In the genomic region with DNA sequence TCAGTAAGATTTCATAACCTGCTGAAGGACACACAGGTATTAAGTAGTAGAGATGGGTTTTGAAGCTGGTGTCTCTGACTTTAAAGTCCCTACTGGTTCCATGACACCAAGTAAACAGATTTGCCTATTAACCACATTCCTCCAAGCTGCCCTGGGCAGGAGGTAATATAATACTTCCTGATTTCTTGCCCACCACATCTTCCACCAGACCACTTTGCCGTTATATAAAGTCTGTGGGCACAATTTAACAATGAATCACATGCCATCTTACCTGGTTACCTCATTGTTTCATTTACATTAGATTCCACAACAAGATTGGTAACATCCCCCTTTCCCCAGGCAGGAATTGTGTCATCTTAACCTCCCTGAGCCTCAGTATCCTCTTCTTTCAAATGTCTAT, we compare ENCODE assay signal across 15 cellular contexts. TPM values are rescaled to one million over a fixed set of nuclear protein-coding genes. Genes with fewer than 3 reads are reported as not detected.
A peak's percentile ranks its signal among the peaks of the same experiment; 100 is the strongest.
DNase-seq lines count a peak whose midpoint lies in the region; ATAC-seq and TF ChIP-seq lines count a peak whose summit lies in the region.
"Had no signal": no experiment of that assay in that cellular context is flagged by ENCODE, and none has a peak within 500 bp of the region (broad histone marks: within the 10 kb centered on the region; RNA-seq: fewer than 3 reads in every experiment).

No MANE protein-coding gene starts in this region.

- H3K36me3 ChIP-seq in OCI-LY3 (replicated peaks; ENCODE audit: low read depth, low read length): no peaks in the 10 kb centered on the region
- no peaks in the 10 kb centered on the region for H3K36me3 ChIP-seq in parathyroid adenoma (ENCODE audit: control insufficient read depth, insufficient read depth, low read length)
- H3K36me3 ChIP-seq: colonic mucosa, prostate gland had no signal

- H3K4me1 ChIP-seq in OCI-LY3 (ENCODE audit: low read length) (peaks cover 13% of the 10 kb centered on the region), parathyroid adenoma (peaks cover 8% of the 10 kb centered on the region)
- H3K4me1 ChIP-seq: prostate gland had no signal

- H3K4me3 ChIP-seq in OCI-LY3 (ENCODE audit: low read length): peak overlapping the region; percentile 88; the same call in 1 of the 2 replicates
- peak overlapping the region; percentile 75 for H3K4me3 ChIP-seq in parathyroid adenoma (ENCODE audit: low read depth, low read length)

- H3K9me3 Mint-ChIP-seq in activated T-cell treated with anti-CD3 and anti-CD28 coated beads, Interleukin-2, amount 50 U/mL, for 24 hours: no peaks in the 10 kb centered on the region
- H3K9me3 Mint-ChIP-seq in HFFc6: no peaks in the 10 kb centered on the region
- H3K9me3 Mint-ChIP-seq: activated T-cell treated with anti-CD3 and anti-CD28 coated beads, Interleukin-2, amount 50 U/mL, for 4 hours had no signal

- ATAC-seq in left lobe of liver: no peak

- no peaks in the 10 kb centered on the region for H3K79me2 ChIP-seq in OCI-LY3 (ENCODE audit: low read length)
- no peaks in the 10 kb centered on the region for H3K79me2 ChIP-seq in parathyroid adenoma

- H3K4me3 Mint-ChIP-seq in activated T-cell treated with anti-CD3 and anti-CD28 coated beads, Interleukin-2, amount 50 U/mL, for 24 hours: no peak overlapping the region
- H3K4me3 Mint-ChIP-seq in HFFc6: no peak overlapping the region
- H3K4me3 Mint-ChIP-seq: activated T-cell treated with anti-CD3 and anti-CD28 coated beads, Interleukin-2, amount 50 U/mL, for 4 hours had no signal

- H3K27me3 ChIP-seq in OCI-LY3 (ENCODE audit: low read depth, low read length) (no peaks in the 10 kb centered on the region), parathyroid adenoma (ENCODE audit: control insufficient read depth, insufficient read depth, low read length) (no peaks in the 10 kb centered on the region)
- H3K27me3 ChIP-seq: colonic mucosa had no signal

- peak overlapping the region; percentile 55 for H3K27ac Mint-ChIP-seq in activated T-cell treated with anti-CD3 and anti-CD28 coated beads, Interleukin-2, amount 50 U/mL, for 24 hours
- H3K27ac Mint-ChIP-seq in HFFc6: no peak overlapping the region

- TF ChIP-seq CTCF in OCI-LY3 (IDR thresholded peaks at IDR 0.05; ENCODE audit: low read depth, low read length): no peak
- no peak for TF ChIP-seq CTCF in parathyroid adenoma (IDR thresholded peaks at IDR 0.05)
- no peak for TF ChIP-seq CTCF in HFFc6 (IDR thresholded peaks at IDR 0.05)

- H2AFZ ChIP-seq in OCI-LY3 (ENCODE audit: low read depth, low read length) (peak overlapping the region; percentile 94), parathyroid adenoma (peak overlapping the region; percentile 95)

- H4K20me1 ChIP-seq in OCI-LY3 (ENCODE audit: insufficient read depth, low read length): no peaks in the 10 kb centered on the region

- H3K9me3 ChIP-seq in OCI-LY3 (ENCODE audit: insufficient read depth, low read length): no peaks in the 10 kb centered on the region
- no peaks in the 10 kb centered on the region for H3K9me3 ChIP-seq in parathyroid adenoma (ENCODE audit: control insufficient read depth, low read length)
- H3K9me3 ChIP-seq: colonic mucosa, prostate gland had no signal

- no peak for DNase-seq in activated T-cell treated with anti-CD3 and anti-CD28 coated beads, Interleukin-2, amount 50 U/mL, for 24 hours
- DNase-seq in activated T-cell treated with anti-CD3 and anti-CD28 coated beads for 4 hours: no peak
- no peak for DNase-seq in NCI-H1048 (lab: John Stamatoyannopoulos, UW)
- DNase-seq in HFFc6: no peak
- DNase-seq in left lobe of liver (ENCODE audit: low spot score): no peak
- DNase-seq: activated T-cell treated with anti-CD3 and anti-CD28 coated beads, Interleukin-2, amount 50 U/mL, for 4 hours; colonic mucosa; HCEC 1CT; NCI-H146; NCI-H526 treated with DMSO at 0.1 percent for 48 hours; stimulated activated CD4-positive, alpha-beta T cell treated with anti-CD3 and anti-CD28 coated beads, Interleukin-1b, Interleukin-23, amount 100 ng/mL, for 48 hours had no signal

- peaks cover 14% of the 10 kb centered on the region for H3K4me1 Mint-ChIP-seq in activated T-cell treated with anti-CD3 and anti-CD28 coated beads, Interleukin-2, amount 50 U/mL, for 24 hours (ENCODE audit: low read depth)
- no peaks in the 10 kb centered on the region for H3K4me1 Mint-ChIP-seq in HFFc6 (ENCODE audit: low read depth)

- H3K27ac ChIP-seq in OCI-LY3 (ENCODE audit: low read length) (no peak overlapping the region), cingulate gyrus (ENCODE audit: low read depth, low read length) (peak overlapping the region; percentile 91), parathyroid adenoma (no peak overlapping the region)

- H3K36me3 Mint-ChIP-seq in activated T-cell treated with anti-CD3 and anti-CD28 coated beads, Interleukin-2, amount 50 U/mL, for 24 hours (ENCODE audit: low read depth): no peaks in the 10 kb centered on the region
- H3K36me3 Mint-ChIP-seq in HFFc6 (ENCODE audit: low read depth): no peaks in the 10 kb centered on the region

- H3K4me2 ChIP-seq in OCI-LY3 (ENCODE audit: low read length) (peak overlapping the region; percentile 89), parathyroid adenoma (ENCODE audit: low read length) (peak overlapping the region; percentile 87)

- no peaks in the 10 kb centered on the region for H3K27me3 Mint-ChIP-seq in activated T-cell treated with anti-CD3 and anti-CD28 coated beads, Interleukin-2, amount 50 U/mL, for 24 hours
- no peaks in the 10 kb centered on the region; the same call in 1 of the 2 replicates for H3K27me3 Mint-ChIP-seq in HFFc6 (ENCODE audit: insufficient read depth)

- no peak overlapping the region for H3K9ac ChIP-seq in OCI-LY3 (ENCODE audit: low read length)
- H3K9ac ChIP-seq in parathyroid adenoma: no peak overlapping the region

RNA-seq across cellular contexts. Expression of a gene that starts 0.9 kb away (rescaled TPM):
- total RNA-seq in HFFc6 (2021; fragmentation: NEBNext Ultra II Directional; extraction: Animal tissue kit (Norgen Biotek cat#: 25700)): 1 to 10 TPM; 5.5 to 7.9 (median 6.6) TPM
- 1.9 TPM for total RNA-seq in left lobe of liver

RNA-seq across cellular contexts. Expression of a gene that starts 10.7 kb away (rescaled TPM):
- total RNA-seq in HFFc6 (2021; fragmentation: NEBNext Ultra II Directional; extraction: Animal tissue kit (Norgen Biotek cat#: 25700)): 10 to 100 TPM; 18.9 to 26.9 (median 24.7) TPM
- 3.6 TPM for total RNA-seq in left lobe of liver

RNA-seq across cellular contexts. Expression of a gene that starts 24.0 kb away (rescaled TPM):
- total RNA-seq in HFFc6 (2021; fragmentation: NEBNext Ultra II Directional; extraction: Animal tissue kit (Norgen Biotek cat#: 25700)): 100 to 1,000 TPM in 4 of 6 experiments, 10 to 100 TPM in 2; 96.8 to 120 (median 107) TPM
- total RNA-seq in left lobe of liver: 22.0 TPM

RNA-seq across cellular contexts. Expression of a gene that starts 30.6 kb away (rescaled TPM):
- total RNA-seq in HFFc6 (2021; fragmentation: NEBNext Ultra II Directional; extraction: Animal tissue kit (Norgen Biotek cat#: 25700)): 10 to 100 TPM; 12.1 to 13.9 (median 13.0) TPM
- total RNA-seq in left lobe of liver: 4.7 TPM

RNA-seq across cellular contexts. Expression of a gene that starts 36.4 kb away (rescaled TPM):
- total RNA-seq in HFFc6 (2021; fragmentation: NEBNext Ultra II Directional; extraction: Animal tissue kit (Norgen Biotek cat#: 25700)): 100 to 1,000 TPM; 853 to 931 (median 870) TPM
- total RNA-seq in left lobe of liver: 300 TPM
